Comparison of ENCODE assay signal across 12 cellular contexts in the genomic region with DNA sequence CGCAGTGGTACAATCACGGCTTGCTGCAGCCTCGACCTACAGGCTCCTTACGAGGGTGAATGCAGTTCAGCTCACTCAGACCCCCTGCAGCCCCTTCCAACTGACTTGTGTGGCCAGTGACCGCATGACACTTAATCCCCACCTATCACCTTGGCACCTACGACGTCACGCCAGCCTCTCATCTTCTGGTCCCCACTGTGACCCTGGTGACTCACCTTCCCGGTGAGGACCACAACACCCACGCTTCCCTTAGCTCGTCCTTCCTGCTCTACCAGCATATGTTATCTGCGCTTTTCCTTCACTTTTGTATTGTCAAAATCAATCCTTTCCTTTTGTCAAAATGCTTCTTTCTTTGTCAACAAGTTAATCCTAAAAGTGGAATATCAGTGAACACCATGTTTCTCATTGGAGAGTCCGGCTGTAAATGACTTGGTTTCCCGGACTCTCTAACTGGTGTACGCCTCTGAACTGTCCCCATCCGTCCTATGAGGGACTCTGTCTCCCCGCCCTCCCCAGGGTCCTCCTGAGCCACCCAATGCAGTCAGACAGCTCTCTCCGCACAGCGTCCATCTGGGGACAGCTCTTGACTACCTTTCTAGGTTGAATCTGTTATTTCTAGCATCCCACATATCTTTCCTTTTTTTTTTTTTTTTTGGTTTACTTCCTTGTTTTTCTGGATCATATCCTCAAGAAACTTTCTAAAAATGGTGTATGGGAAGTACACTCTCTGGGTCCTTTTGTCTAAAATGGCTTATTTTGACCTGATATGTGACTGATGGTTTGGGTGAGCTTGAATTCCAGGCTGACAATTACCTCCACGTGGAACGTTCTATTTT.
A peak's percentile ranks its signal among the peaks of the same experiment; 100 is the strongest.
DNase-seq lines count a peak whose midpoint lies in the region; ATAC-seq and TF ChIP-seq lines count a peak whose summit lies in the region.
"Had no signal": no experiment of that assay in that cellular context is flagged by ENCODE, and none has a peak within 500 bp of the region (broad histone marks: within the 10 kb centered on the region; RNA-seq: fewer than 3 reads in every experiment).

No MANE protein-coding gene starts in this region.

- no peaks in the 10 kb centered on the region for H3K9me3 Mint-ChIP-seq in central memory CD8-positive, alpha-beta T cell

- no peak overlapping the region for H3K27ac ChIP-seq in RWPE2 (ENCODE audit: poor library complexity, severe bottlenecking)

- no peaks in the 10 kb centered on the region for H3K9me3 ChIP-seq in RWPE2 (ENCODE audit: severe bottlenecking)

- peak; percentile 48 to 66 for ATAC-seq in activated CD4-positive, CD25-positive, alpha-beta regulatory T cell treated with anti-CD3 and anti-CD28 coated beads, Interleukin-2, amount 50 U/mL, for 24 hours
- ATAC-seq in RWPE2 (ENCODE audit: low read depth), result no peak
- no peak for ATAC-seq in central memory CD8-positive, alpha-beta T cell (replicated peaks; ENCODE audit: extremely low read depth, poor library complexity, severe bottlenecking)
- no peak for ATAC-seq in GM18517 (IDR thresholded peaks at IDR 0.05; ENCODE audit: unreplicated experiment)
- no peak for ATAC-seq in HG02973 (IDR thresholded peaks at IDR 0.05; ENCODE audit: unreplicated experiment)

- DNase-seq in activated CD4-positive, CD25-positive, alpha-beta regulatory T cell treated with anti-CD3 and anti-CD28 coated beads, Interleukin-2, amount 50 U/mL, for 72 hours, result no peak
- DNase-seq in RWPE2 (ENCODE audit: low spot score) (peak; percentile 21), nucleus accumbens (lab: John Stamatoyannopoulos, UW) (no peak)
- no peak for DNase-seq in central memory CD8-positive, alpha-beta T cell (ENCODE audit: low spot score in 2 of 2)
- DNase-seq in stimulated activated CD4-positive, alpha-beta T cell treated with anti-CD3 and anti-CD28 coated beads, Interleukin-4, amount 100 ng/mL, for 48 hours (ENCODE audit: low read depth in 2 of 2), result peak; percentile 10 to 37
- DNase-seq: activated CD4-positive, alpha-beta T cell treated with anti-CD3 and anti-CD28 coated beads for 1 hour had no signal

- H3K4me1 ChIP-seq in RWPE2 (ENCODE audit: insufficient read depth, poor library complexity, severe bottlenecking), result no peaks in the 10 kb centered on the region

- H3K36me3 Mint-ChIP-seq in central memory CD8-positive, alpha-beta T cell (ENCODE audit: insufficient read depth), result no peaks in the 10 kb centered on the region
- H3K36me3 Mint-ChIP-seq: CD4-positive, CD25-positive, alpha-beta regulatory T cell had no signal

- H3K27me3 ChIP-seq in RWPE2 (ENCODE audit: insufficient read depth, poor library complexity, severe bottlenecking), result no peaks in the 10 kb centered on the region

- H3K4me3 Mint-ChIP-seq in central memory CD8-positive, alpha-beta T cell, result peak overlapping the region; percentile 6
- H3K4me3 Mint-ChIP-seq: CD4-positive, CD25-positive, alpha-beta regulatory T cell; memory B cell had no signal

- H3K36me3 ChIP-seq in RWPE2 (ENCODE audit: low read depth), result no peaks in the 10 kb centered on the region

- no peak overlapping the region for H3K4me3 ChIP-seq in RWPE2 (ENCODE audit: severe bottlenecking)
- H3K4me3 ChIP-seq: GM12878 had no signal

- no peak for TF ChIP-seq CTCF in RWPE2 (IDR thresholded peaks at IDR 0.05; ENCODE audit: poor library complexity, severe bottlenecking)

- H3K27me3 Mint-ChIP-seq in central memory CD8-positive, alpha-beta T cell, result peaks cover 37% of the 10 kb centered on the region
- H3K27me3 Mint-ChIP-seq: CD4-positive, CD25-positive, alpha-beta regulatory T cell had no signal

- H3K4me1 Mint-ChIP-seq in central memory CD8-positive, alpha-beta T cell, result peaks cover 8% of the 10 kb centered on the region

- no peak overlapping the region for H3K27ac Mint-ChIP-seq in central memory CD8-positive, alpha-beta T cell (ENCODE audit: low read depth)
- H3K27ac Mint-ChIP-seq: memory B cell had no signal

Comparison
In these comparisons a context has a peak if more than half of its experiments do, and no peak if none do; other contexts are left out.
1. ATAC-seq: peak in activated CD4-positive, CD25-positive, alpha-beta regulatory T cell treated with anti-CD3 and anti-CD28 coated beads, Interleukin-2, amount 50 U/mL, for 24 hours (2 of 2); none in RWPE2 (single experiment), central memory CD8-positive, alpha-beta T cell (single experiment), GM18517 (single experiment) and HG02973 (single experiment).
2. DNase-seq: peak in RWPE2 (single experiment) and stimulated activated CD4-positive, alpha-beta T cell treated with anti-CD3 and anti-CD28 coated beads, Interleukin-4, amount 100 ng/mL, for 48 hours (2 of 2); none in activated CD4-positive, CD25-positive, alpha-beta regulatory T cell treated with anti-CD3 and anti-CD28 coated beads, Interleukin-2, amount 50 U/mL, for 72 hours (single experiment), central memory CD8-positive, alpha-beta T cell (0 of 2) and nucleus accumbens (0 of 56).